Comparison of ENCODE assay signal across 7 cellular contexts in genomic region chr11:65421204-65422103, GRCh38. TPM values are rescaled to one million over a fixed set of nuclear protein-coding genes. Genes with fewer than 3 reads are reported as not detected.
DNase-seq lines count a peak whose midpoint lies in the region; ATAC-seq and TF ChIP-seq lines count a peak whose summit lies in the region.

No MANE protein-coding gene starts in this region.

- peaks cover 77 to 80% of the 10 kb centered on the region in 2 donors for H3K4me1 Mint-ChIP-seq in immature natural killer cell

- H3K27me3 ChIP-seq in breast epithelium, result no peaks in the 10 kb centered on the region

- H3K9me3 ChIP-seq in breast epithelium, result no peaks in the 10 kb centered on the region

- TF ChIP-seq POLR2A in GM19099 (IDR thresholded peaks at IDR 0.05; ENCODE audit: extremely low read depth, insufficient read length, low read depth), result peak; percentile 87
- peak; percentile 64 for TF ChIP-seq POLR2A in breast epithelium (IDR thresholded peaks at IDR 0.05)

- intact Hi-C loops in breast epithelium (cut with DNase I; ENCODE audit: low total_unique reads), result no loop called here

- H3K4me3 Mint-ChIP-seq in immature natural killer cell, result peak overlapping the region; percentile 95 to 97 (median 97)

- peaks cover 59 to 72% (median 64%) of the 10 kb centered on the region in 3 donors for H3K27me3 Mint-ChIP-seq in immature natural killer cell (ENCODE audit: low read depth in 3 of 3)

- TF ChIP-seq CTCF in WI38 (IDR thresholded peaks at IDR 0.05; ENCODE audit: low read depth, low read length) (no peak), breast epithelium (IDR thresholded peaks at IDR 0.05) (no peak)

- peak; percentile 92 for DNase-seq in NCI-H2196 (lab: John Stamatoyannopoulos, UW; ENCODE audit: unreplicated experiment)
- peak; percentile 95 to 98 for DNase-seq in breast epithelium (ENCODE audit: low spot score in 2 of 2)
- peak; percentile 92 to 94 (median 94) for DNase-seq in immature natural killer cell

- ATAC-seq in HG02798 (IDR thresholded peaks at IDR 0.05; ENCODE audit: poor library complexity, unreplicated experiment), result no peak

- peak overlapping the region; percentile 91 for H3K4me3 ChIP-seq in WI38 (ENCODE audit: low read depth, low read length)
- H3K4me3 ChIP-seq in breast epithelium, result peak overlapping the region; percentile 93 to 96 (median 95)
- H3K4me3 ChIP-seq in skin epidermis, result peak overlapping the region; percentile 55 to 79 (median 74)

- H3K9me3 Mint-ChIP-seq in immature natural killer cell, result peaks cover 0 to 14% (median 2%) of the 10 kb centered on the region in 6 donors

- H3K27ac Mint-ChIP-seq in immature natural killer cell, result peak overlapping the region; percentile 99 to 100 (median 99)

- peak overlapping the region; percentile 100 for H3K27ac ChIP-seq in breast epithelium
- H3K27ac ChIP-seq in skin epidermis, result peak overlapping the region; percentile 98 to 100 (median 100)

- H3K4me1 ChIP-seq in breast epithelium, result peaks cover 18 to 29% of the 10 kb centered on the region in 2 donors

- H3K36me3 Mint-ChIP-seq in immature natural killer cell, result peaks cover 16 to 32% (median 27%) of the 10 kb centered on the region in 3 donors

- H3K36me3 ChIP-seq in breast epithelium, result no peaks in the 10 kb centered on the region

RNA-seq across cellular contexts. Expression of gene NEAT1, which starts 1.1 kb away (rescaled TPM):
- 100 to 1,000 TPM; 323 to 391 (median 351) TPM for total RNA-seq in breast epithelium
- polyA plus RNA-seq in immature natural killer cell, result 1 to 10 TPM in 2 of 3 donors, under 1 TPM in 1; 0.26 to 5.9 (median 1.4) TPM

RNA-seq across cellular contexts. Expression of gene FRMD8, which starts 35.0 kb away (rescaled TPM):
- 10 to 100 TPM; 22.9 to 57.0 (median 49.0) TPM for total RNA-seq in breast epithelium
- polyA plus RNA-seq in immature natural killer cell, result 10 to 100 TPM; 62.8 to 73.5 (median 63.4) TPM

RNA-seq across cellular contexts. Expression of gene SLC25A45, which starts 39.0 kb away (rescaled TPM):
- 1 to 10 TPM; 5.4 to 9.1 (median 6.6) TPM for total RNA-seq in breast epithelium
- polyA plus RNA-seq in immature natural killer cell, result 10 to 100 TPM in 2 of 3 donors, 1 to 10 TPM in 1; 4.5 to 16.0 (median 10.3) TPM
